Comparison of ENCODE assay signal across 8 cellular contexts in the genomic region with DNA sequence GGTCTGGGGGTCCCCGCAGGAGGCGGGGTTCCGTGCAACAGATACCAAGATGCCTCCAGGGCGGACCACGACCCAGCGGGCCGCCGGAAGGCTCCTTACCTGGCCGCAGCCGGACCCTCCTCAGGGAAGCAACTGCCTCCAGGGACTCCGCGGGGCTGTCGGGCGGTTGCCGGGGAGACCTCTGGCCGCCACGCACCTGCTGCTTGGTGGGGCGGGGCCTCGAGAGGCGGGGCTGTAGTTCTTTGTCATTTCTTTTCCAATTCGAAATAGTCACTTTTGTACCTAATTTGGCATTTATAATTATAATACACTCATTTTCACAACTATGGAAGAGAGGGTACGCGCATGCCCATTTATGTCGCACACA. TPM values are rescaled to one million over a fixed set of nuclear protein-coding genes. Genes with fewer than 3 reads are reported as not detected.
A peak's percentile ranks its signal among the peaks of the same experiment; 100 is the strongest.
DNase-seq lines count a peak whose midpoint lies in the region; ATAC-seq and TF ChIP-seq lines count a peak whose summit lies in the region.

No MANE protein-coding gene starts in this region.

- TF ChIP-seq POLR2A in esophagus muscularis mucosa (IDR thresholded peaks at IDR 0.05; ENCODE audit: low read depth), result no peak

- 0% methylated on average over 13 of the region's 24 CpGs for WGBS in esophagus muscularis mucosa

- peak; percentile 45 for ATAC-seq in GM18867 (IDR thresholded peaks at IDR 0.05; ENCODE audit: unreplicated experiment)
- ATAC-seq in HG03108 (IDR thresholded peaks at IDR 0.05; ENCODE audit: unreplicated experiment), result peak; percentile 26
- ATAC-seq in activated T-cell treated with anti-CD3 and anti-CD28 coated beads, Interleukin-2, amount 50 U/mL, for 4 hours, result peak; percentile 28 to 47
- ATAC-seq in natural killer cell treated with Interleukin-12 subunit alpha and Interleukin-12 subunit beta and Interleukin-15 and Interleukin-18, amount 100 ng/mL, for 72 hours, result peak; percentile 52 to 58

- H3K36me3 Mint-ChIP-seq in activated T-cell treated with anti-CD3 and anti-CD28 coated beads, Interleukin-2, amount 50 U/mL, for 4 hours (ENCODE audit: insufficient read depth), result no peaks in the 10 kb centered on the region
- no peaks in the 10 kb centered on the region for H3K36me3 Mint-ChIP-seq in natural killer cell treated with Interleukin-12 subunit alpha and Interleukin-12 subunit beta and Interleukin-15 and Interleukin-18, amount 100 ng/mL, for 72 hours

- peaks cover 34% of the 10 kb centered on the region for H3K4me1 Mint-ChIP-seq in activated T-cell treated with anti-CD3 and anti-CD28 coated beads, Interleukin-2, amount 50 U/mL, for 4 hours (ENCODE audit: low read depth)
- peaks cover 32 to 38% of the 10 kb centered on the region in 2 donors for H3K4me1 Mint-ChIP-seq in natural killer cell treated with Interleukin-12 subunit alpha and Interleukin-12 subunit beta and Interleukin-15 and Interleukin-18, amount 100 ng/mL, for 72 hours (ENCODE audit: low read depth in 2 of 2)

- H3K4me1 ChIP-seq in esophagus muscularis mucosa, result peaks cover 6 to 32% (median 28%) of the 10 kb centered on the region in 4 donors

- peak; percentile 91 for DNase-seq in NCI-H774 (lab: John Stamatoyannopoulos, UW)
- peak; percentile 56 for DNase-seq in activated T-cell treated with anti-CD3 and anti-CD28 coated beads, Interleukin-2, amount 50 U/mL, for 4 hours
- no peak for DNase-seq in esophagus muscularis mucosa (ENCODE audit: extremely low spot score)
- peak; percentile 69 for DNase-seq in natural killer cell treated with Interleukin-12 subunit alpha and Interleukin-12 subunit beta and Interleukin-15 and Interleukin-18, amount 100 ng/mL, for 72 hours (ENCODE audit: low spot score)
- peak in 39 of 49 donors; percentile 12 to 74 (median 42) for DNase-seq in substantia nigra (lab: John Stamatoyannopoulos, UW)

- peak overlapping the region; percentile 74 to 86 (median 81) for H3K4me3 ChIP-seq in esophagus muscularis mucosa

- H3K27me3 ChIP-seq in esophagus muscularis mucosa, result no peaks in the 10 kb centered on the region

- H3K9me3 Mint-ChIP-seq in activated T-cell treated with anti-CD3 and anti-CD28 coated beads, Interleukin-2, amount 50 U/mL, for 4 hours, result no peaks in the 10 kb centered on the region
- no peaks in the 10 kb centered on the region for H3K9me3 Mint-ChIP-seq in natural killer cell treated with Interleukin-12 subunit alpha and Interleukin-12 subunit beta and Interleukin-15 and Interleukin-18, amount 100 ng/mL, for 72 hours

- no peak for TF ChIP-seq EP300 in esophagus muscularis mucosa (IDR thresholded peaks at IDR 0.05)

- intact Hi-C loops in esophagus muscularis mucosa (cut with DNase I), result loop anchor here (10.0 kb wide), 1 partner anchor 1184 kb away; a partner anchor contains a TSS

- no peaks in the 10 kb centered on the region for H3K27me3 Mint-ChIP-seq in activated T-cell treated with anti-CD3 and anti-CD28 coated beads, Interleukin-2, amount 50 U/mL, for 4 hours (ENCODE audit: low read depth)
- no peaks in the 10 kb centered on the region for H3K27me3 Mint-ChIP-seq in natural killer cell treated with Interleukin-12 subunit alpha and Interleukin-12 subunit beta and Interleukin-15 and Interleukin-18, amount 100 ng/mL, for 72 hours

- H3K4me3 Mint-ChIP-seq in activated T-cell treated with anti-CD3 and anti-CD28 coated beads, Interleukin-2, amount 50 U/mL, for 4 hours, result peak overlapping the region; percentile 94
- peak overlapping the region; percentile 87 for H3K4me3 Mint-ChIP-seq in natural killer cell treated with Interleukin-12 subunit alpha and Interleukin-12 subunit beta and Interleukin-15 and Interleukin-18, amount 100 ng/mL, for 72 hours

- no peaks in the 10 kb centered on the region for H3K9me3 ChIP-seq in esophagus muscularis mucosa

- peak overlapping the region; percentile 76 to 95 for H3K27ac Mint-ChIP-seq in natural killer cell treated with Interleukin-12 subunit alpha and Interleukin-12 subunit beta and Interleukin-15 and Interleukin-18, amount 100 ng/mL, for 72 hours

- H3K27ac ChIP-seq in 22Rv1 (peak overlapping the region; percentile 90), esophagus muscularis mucosa (replicated peaks in 1 of 4) (peak overlapping the region; percentile 86 to 95 (median 91)), substantia nigra (ENCODE audit: low read depth, low read length, poor library complexity, severe bottlenecking) (peak overlapping the region; percentile 73)

- peaks cover 0 to 4% (median under 1%) of the 10 kb centered on the region in 4 donors for H3K36me3 ChIP-seq in esophagus muscularis mucosa

- TF ChIP-seq CTCF in 22Rv1 (IDR thresholded peaks at IDR 0.05) (no peak), esophagus muscularis mucosa (IDR thresholded peaks at IDR 0.05) (no peak)

RNA-seq across cellular contexts. Expression of a gene that starts 0.6 kb away (rescaled TPM):
- total RNA-seq in activated T-cell treated with anti-CD3 and anti-CD28 coated beads, Interleukin-2, amount 50 U/mL, for 4 hours, result 1 to 10 TPM; 2.0 to 2.5 (median 2.1) TPM
- 10 to 100 TPM in 3 of 4 donors, 1 to 10 TPM in 1; 8.4 to 15.0 (median 10.6) TPM for total RNA-seq in esophagus muscularis mucosa
- 1 to 10 TPM; 7.3 to 8.4 TPM for total RNA-seq in natural killer cell treated with Interleukin-12 subunit alpha and Interleukin-12 subunit beta and Interleukin-15 and Interleukin-18, amount 100 ng/mL, for 72 hours

RNA-seq across cellular contexts. Expression of a gene that starts 0.7 kb away (rescaled TPM):
- total RNA-seq in activated T-cell treated with anti-CD3 and anti-CD28 coated beads, Interleukin-2, amount 50 U/mL, for 4 hours, result 1 to 10 TPM; 5.4 to 6.4 (median 5.9) TPM
- total RNA-seq in esophagus muscularis mucosa, result 10 to 100 TPM; 12.3 to 19.9 (median 17.1) TPM
- total RNA-seq in natural killer cell treated with Interleukin-12 subunit alpha and Interleukin-12 subunit beta and Interleukin-15 and Interleukin-18, amount 100 ng/mL, for 72 hours, result 10 to 100 TPM in 1 of 2 donors, 1 to 10 TPM in 1; 9.4 to 19.4 TPM
